2 cellular contexts compared by ENCODE assay signal in genomic region chr22:44660051-44660830, GRCh38.
TF ChIP-seq lines count a peak whose summit lies in the region.

No MANE protein-coding gene starts in this region.

TF ChIP-seq in GM23338, 12 proteins besides CTCF, POLR2A, EP300 and RAD21:
- TF ChIP-seq ZNF114 (CRISPR knock-in tag; IDR thresholded peaks at IDR 0.05) (no peak), EZH2 (IDR thresholded peaks at IDR 0.05; ENCODE audit: low read depth, unreplicated experiment) (no peak), ZNF331 (CRISPR knock-in tag; IDR thresholded peaks at IDR 0.05; ENCODE audit: low read depth) (no peak), STAT1 (IDR thresholded peaks at IDR 0.05; ENCODE audit: unreplicated experiment) (no peak), CREB1 (CRISPR knock-in tag; IDR thresholded peaks at IDR 0.05; ENCODE audit: low read depth) (no peak), REST (IDR thresholded peaks at IDR 0.05; ENCODE audit: unreplicated experiment) (no peak)

TF ChIP-seq in H1, 55 proteins besides CTCF, POLR2A, EP300 and RAD21:
- no peak for TF ChIP-seq CTBP2 (IDR thresholded peaks at IDR 0.05; ENCODE audit: borderline replicate concordance, insufficient read depth, insufficient read length, low read length)
- TF ChIP-seq SIN3A (conservative IDR thresholded peaks at IDR 0.05 in 1 of 2, IDR thresholded peaks at IDR 0.05 in 1 of 2; ENCODE audit: low read depth in 1 of 2, low read length in 2 of 2), result no peak
